In genomic region chr19:39403331-39404312, GRCh38 we compare ENCODE assay signal across 8 cellular contexts. TPM values are rescaled to one million over a fixed set of nuclear protein-coding genes. Genes with fewer than 3 reads are reported as not detected.
A peak's percentile ranks its signal among the peaks of the same experiment; 100 is the strongest.
DNase-seq lines count a peak whose midpoint lies in the region; ATAC-seq and TF ChIP-seq lines count a peak whose summit lies in the region.

No MANE protein-coding gene starts in this region.

- CTCF ChIA-PET in PC-3 (lab: Charles Lee), result no interaction called here

- ATAC-seq in HG03159 (IDR thresholded peaks at IDR 0.05; ENCODE audit: unreplicated experiment), result peak; percentile 27
- peak; percentile 43 for ATAC-seq in PC-3
- no peak for ATAC-seq in GM19328 (IDR thresholded peaks at IDR 0.05; ENCODE audit: unreplicated experiment)

- H3K27me3 Mint-ChIP-seq in activated T-cell treated with anti-CD3 and anti-CD28 coated beads, Interleukin-2, amount 50 U/mL, for 24 hours, result no peaks in the 10 kb centered on the region

- peak overlapping the region; percentile 97 for H3K27ac ChIP-seq in PC-3 (ENCODE audit: low read length)

- peak overlapping the region; percentile 99 for H3K27ac Mint-ChIP-seq in activated T-cell treated with anti-CD3 and anti-CD28 coated beads, Interleukin-2, amount 50 U/mL, for 24 hours

- H3K4me1 Mint-ChIP-seq in activated T-cell treated with anti-CD3 and anti-CD28 coated beads, Interleukin-2, amount 50 U/mL, for 24 hours (ENCODE audit: low read depth), result peaks cover 70% of the 10 kb centered on the region

- H3K36me3 ChIP-seq in PC-3 (ENCODE audit: low read depth, low read length), result peaks cover 9% of the 10 kb centered on the region

- BruUV-seq in PC-3 (replicated peaks; lab: Mats Ljungman, UMichigan), result TSS peak; percentile 29

- H2AFZ ChIP-seq in PC-3 (ENCODE audit: low read length), result no peak overlapping the region

- no peaks in the 10 kb centered on the region for H3K9me3 ChIP-seq in PC-3 (ENCODE audit: low read length)

- peak overlapping the region; percentile 95 for H3K4me2 ChIP-seq in PC-3 (ENCODE audit: low read length)

- H4K20me1 ChIP-seq in PC-3 (ENCODE audit: low read length), result peaks cover 18% of the 10 kb centered on the region

- no peaks in the 10 kb centered on the region for H3K9me3 Mint-ChIP-seq in activated T-cell treated with anti-CD3 and anti-CD28 coated beads, Interleukin-2, amount 50 U/mL, for 24 hours

- H3F3A ChIP-seq in PC-3 (ENCODE audit: low read length, unreplicated experiment), result no peaks in the 10 kb centered on the region

- no peaks in the 10 kb centered on the region for H3K9me2 ChIP-seq in PC-3 (replicated peaks; ENCODE audit: low read length)

- no peak for TF ChIP-seq CTCF in PC-3 (conservative IDR thresholded peaks at IDR 0.05; ENCODE audit: low read depth, low read length)

- peak overlapping the region; percentile 80 for H3K4me3 Mint-ChIP-seq in activated T-cell treated with anti-CD3 and anti-CD28 coated beads, Interleukin-2, amount 50 U/mL, for 24 hours

- POLR2A ChIA-PET in PC-3 (lab: Charles Lee; ENCODE audit: unreplicated experiment), result interaction anchor here (0.5 to 1.0 kb wide), 6 partner anchors 12 to 1472 kb away, joined by 3 to 6 read pairs (median 4); partner anchors contain the start of genes MED29, PAF1 and RPS16

- peaks cover 30% of the 10 kb centered on the region for H3K36me3 Mint-ChIP-seq in activated T-cell treated with anti-CD3 and anti-CD28 coated beads, Interleukin-2, amount 50 U/mL, for 24 hours (ENCODE audit: low read depth)

- intact Hi-C loops in PC-3 (cut with micrococcal nuclease), result no loop called here

- TF ChIP-seq POLR2A in erythroblast (IDR thresholded peaks at IDR 0.05; ENCODE audit: low read length), result peak; percentile 68

- H3K9ac ChIP-seq in PC-3 (ENCODE audit: low read length), result peak overlapping the region; percentile 92

- H3K4me1 ChIP-seq in PC-3 (ENCODE audit: insufficient read depth, low read length), result peaks cover 42% of the 10 kb centered on the region

- no peaks in the 10 kb centered on the region for H3K27me3 ChIP-seq in PC-3 (ENCODE audit: low read length)

- peak overlapping the region; percentile 66 for H3K4me3 ChIP-seq in PC-3 (ENCODE audit: low read length)

- peak; percentile 97 for DNase-seq in ELR (ENCODE audit: low read depth)
- peak; percentile 88 for DNase-seq in PC-3
- peak; percentile 95 for DNase-seq in activated T-cell treated with anti-CD3 and anti-CD28 coated beads, Interleukin-2, amount 50 U/mL, for 24 hours
- peak; percentile 87 to 95 for DNase-seq in erythroblast (lab: John Stamatoyannopoulos, UW)
- DNase-seq in myocyte (ENCODE audit: low read depth), result peak; percentile 97
- DNase-seq in stimulated activated CD8-positive, alpha-beta memory T cell treated with anti-CD3 and anti-CD28 coated beads, Interleukin-4, amount 100 ng/mL, for 48 hours, result peak; percentile 96

- peaks cover 19% of the 10 kb centered on the region for H3K79me2 ChIP-seq in PC-3 (ENCODE audit: low read length)

RNA-seq across cellular contexts. Expression of gene ZFP36, which starts 3.0 kb away (rescaled TPM):
- total RNA-seq in PC-3 (2014; rRNA removed), result 32.7 and 68.4 TPM in 2 replicates
- total RNA-seq in myocyte, result 6.8 and 7.3 TPM in 2 replicates
- polyA plus RNA-seq in myocyte (2012), result 13.3 TPM

RNA-seq across cellular contexts. Expression of gene PLEKHG2, which starts 8.8 kb away (rescaled TPM):
- total RNA-seq in PC-3 (2014; rRNA removed), result 8.3 and 10.6 TPM in 2 replicates
- total RNA-seq in myocyte, result 14.3 and 20.6 TPM in 2 replicates
- polyA plus RNA-seq in myocyte (2012), result 44.0 TPM

RNA-seq across cellular contexts. Expression of gene MED29, which starts 12.4 kb away (rescaled TPM):
- 17.0 and 30.1 TPM in 2 replicates for total RNA-seq in PC-3 (2014; rRNA removed)
- 28.1 and 29.3 TPM in 2 replicates for total RNA-seq in myocyte
- 24.7 TPM for polyA plus RNA-seq in myocyte (2012)

RNA-seq across cellular contexts. Expression of gene PAF1, which starts 12.7 kb away (rescaled TPM):
- 50.7 and 56.6 TPM in 2 replicates for total RNA-seq in PC-3 (2014; rRNA removed)
- 37.0 and 39.1 TPM in 2 replicates for total RNA-seq in myocyte
- 57.4 TPM for polyA plus RNA-seq in myocyte (2012)

RNA-seq across cellular contexts. Expression of gene RPS16, which starts 32.1 kb away (rescaled TPM):
- 294 and 418 TPM in 2 replicates for total RNA-seq in PC-3 (2014; rRNA removed)
- total RNA-seq in myocyte, result 129 and 130 TPM in 2 replicates
- 2,078 TPM for polyA plus RNA-seq in myocyte (2012)
